8 cellular contexts compared by ENCODE assay signal in the genomic region with DNA sequence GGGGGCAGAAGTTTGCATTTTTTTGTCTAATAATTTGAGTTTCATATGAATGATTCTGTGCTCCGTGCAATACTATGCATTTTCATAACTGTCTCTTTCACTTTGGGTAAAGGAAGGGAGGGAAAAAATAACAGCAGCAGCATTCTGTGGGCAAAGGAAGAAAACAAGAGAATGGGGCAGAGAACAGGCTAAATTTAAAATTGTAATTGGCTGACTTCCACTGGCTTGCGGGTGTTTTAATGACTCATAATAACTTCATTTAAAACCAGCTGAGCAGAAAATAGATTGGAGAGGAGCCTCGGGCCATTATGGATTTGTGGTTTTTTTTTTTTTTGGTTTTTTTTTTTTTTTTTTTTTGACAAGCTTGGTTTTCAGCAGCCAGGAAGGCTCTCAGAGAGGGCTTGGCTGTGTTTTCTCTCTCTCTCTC.
DNase-seq lines count a peak whose midpoint lies in the region; ATAC-seq, FAIRE-seq and TF ChIP-seq lines count a peak whose summit lies in the region.

No MANE protein-coding gene starts in this region.

- no CpG with 5 or more reads among the region's 3 CpGs for WGBS in mesodermal cell (ENCODE audit: insufficient coverage in 2 of 2), 2 experiments

- BruUV-seq in PC-3 (replicated peaks; lab: Mats Ljungman, UMichigan): no TSS peak

- H3K4me3 ChIP-seq in AG04450 (ENCODE audit: low read depth, low read length) (no peak overlapping the region), PC-3 (ENCODE audit: low read length) (no peak overlapping the region), mesodermal cell (ENCODE audit: extremely low read depth, insufficient read depth, low read length, poor library complexity, severe bottlenecking) (no peak overlapping the region)

- TF ChIP-seq CTCF in AG04450 (IDR thresholded peaks at IDR 0.05; ENCODE audit: low read depth, low read length): no peak
- TF ChIP-seq CTCF in PC-3 (conservative IDR thresholded peaks at IDR 0.05; ENCODE audit: low read depth, low read length): no peak
- TF ChIP-seq CTCF in D721Med (IDR thresholded peaks at IDR 0.05; ENCODE audit: insufficient read depth, missing control alignments): no peak

- intact Hi-C loops in PC-3 (cut with micrococcal nuclease): loop anchor here (2.0 to 10.0 kb wide), 2 partner anchors 34 to 122 kb away; no protein-coding TSS in a partner anchor

- H3K36me3 ChIP-seq in PC-3 (ENCODE audit: low read depth, low read length) (no peaks in the 10 kb centered on the region), mesodermal cell (ENCODE audit: control insufficient read depth, insufficient read depth, low read length) (no peaks in the 10 kb centered on the region)

- ATAC-seq in PC-3: peak; percentile 14

- peak overlapping the region; percentile 30; the same call in 1 of the 2 replicates for H3K4me2 ChIP-seq in PC-3 (ENCODE audit: low read length)

- H4K20me1 ChIP-seq in PC-3 (ENCODE audit: low read length): peaks cover 14% of the 10 kb centered on the region; the same call in 1 of the 2 replicates

- POLR2A ChIA-PET in AG04450 (lab: Yijun Ruan, JAX): interaction anchor here (0.7 kb wide), 1 partner anchor 1348 kb away, joined by 5 read pairs; no protein-coding TSS in a partner anchor
- POLR2A ChIA-PET in PC-3 (lab: Charles Lee; ENCODE audit: unreplicated experiment): interaction anchor here (0.6 kb wide), 1 partner anchor 57 kb away, joined by 4 read pairs; no protein-coding TSS in a partner anchor

- no peaks in the 10 kb centered on the region for H3F3A ChIP-seq in PC-3 (ENCODE audit: low read length, unreplicated experiment)

- H3K4me1 ChIP-seq in PC-3 (ENCODE audit: insufficient read depth, low read length) (peaks cover 30% of the 10 kb centered on the region), mesodermal cell (ENCODE audit: control insufficient read depth, insufficient read depth, low read length, poor library complexity, severe bottlenecking) (peaks cover 12% of the 10 kb centered on the region)

- no peak overlapping the region for H2AFZ ChIP-seq in PC-3 (ENCODE audit: low read length)

- H3K27ac ChIP-seq in AG04450 (ENCODE audit: low read depth, low read length): no peak overlapping the region
- no peak overlapping the region for H3K27ac ChIP-seq in PC-3 (ENCODE audit: low read length)
- H3K27ac ChIP-seq in mesodermal cell (ENCODE audit: low read depth, low read length, severe bottlenecking): peak overlapping the region; percentile 53

- H3K27me3 ChIP-seq in AG04450 (ENCODE audit: control insufficient read depth, insufficient read depth, low read length) (peaks cover 73% of the 10 kb centered on the region), PC-3 (ENCODE audit: low read length) (peaks cover 87% of the 10 kb centered on the region)

- CTCF ChIA-PET in AG04450 (lab: Charles Lee): no interaction called here
- CTCF ChIA-PET in PC-3 (lab: Charles Lee): interaction anchor here (0.6 kb wide), 1 partner anchor 91 kb away, joined by 14 read pairs; no protein-coding TSS in a partner anchor

- no peaks in the 10 kb centered on the region for H3K9me2 ChIP-seq in PC-3 (replicated peaks; ENCODE audit: low read length)

- no peaks in the 10 kb centered on the region for H3K79me2 ChIP-seq in PC-3 (ENCODE audit: low read length)

- peak; percentile 20 for DNase-seq in AG04450 (ENCODE audit: low read depth, low spot score)
- DNase-seq in HTR-8/SVneo (ENCODE audit: insufficient read length, low spot score): peak; percentile 50
- DNase-seq in PC-3: peak; percentile 89
- peak; percentile 34 to 92 for DNase-seq in cerebellar nuclear complex (lab: John Stamatoyannopoulos, UW)
- peak; percentile 69 for DNase-seq in urothelium cell line (ENCODE audit: low spot score)
- DNase-seq in D721Med (ENCODE audit: insufficient read length, low spot score): no peak
- no peak for DNase-seq in SHP77 (lab: John Stamatoyannopoulos, UW)

- FAIRE-seq in HTR-8/SVneo (lab: Jason Lieb, UNC) (no peak), urothelium cell line (lab: Jason Lieb, UNC) (no peak), D721Med (lab: Jason Lieb, UNC) (no peak)

- H3K9me3 ChIP-seq in AG04450 (ENCODE audit: control insufficient read depth, insufficient read depth, low read length) (no peaks in the 10 kb centered on the region), PC-3 (ENCODE audit: low read length) (no peaks in the 10 kb centered on the region), mesodermal cell (ENCODE audit: control insufficient read depth, low read length) (no peaks in the 10 kb centered on the region)

- no peak overlapping the region for H3K9ac ChIP-seq in PC-3 (ENCODE audit: low read length)

Comparison
In these comparisons a context has a peak if more than half of its experiments do, and no peak if none do; other contexts are left out.
1. DNase-seq: peak in AG04450 (single experiment), HTR-8/SVneo (single experiment), PC-3 (single experiment), cerebellar nuclear complex (2 of 2) and urothelium cell line (single experiment); none in D721Med (single experiment) and SHP77 (0 of 2).